In the genomic region with DNA sequence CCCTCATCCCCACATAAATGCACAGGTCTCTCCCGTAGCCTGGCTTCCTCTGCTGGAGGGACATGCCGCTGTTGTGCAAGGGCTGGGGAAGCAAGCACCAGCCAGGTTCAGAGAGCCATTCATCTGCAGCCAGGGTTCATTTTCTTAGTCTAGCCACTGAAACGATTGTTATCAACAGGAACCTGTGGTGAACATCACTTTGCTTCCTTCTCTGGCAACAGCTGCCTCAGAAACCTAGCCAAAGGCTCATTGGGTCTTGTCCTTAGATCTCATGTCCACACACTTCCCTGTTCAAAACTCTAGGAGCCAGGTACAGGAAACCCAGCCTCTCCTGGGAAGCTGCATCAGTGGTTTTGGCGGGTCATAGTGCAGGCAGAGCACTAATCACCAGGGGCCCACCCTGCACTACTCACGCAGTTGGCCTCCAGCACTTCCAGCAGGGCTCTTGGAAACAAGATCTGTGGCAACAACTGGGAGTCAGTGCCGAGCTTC, we compare ENCODE assay signal across 9 cellular contexts. TPM values are rescaled to one million over a fixed set of nuclear protein-coding genes. Genes with fewer than 3 reads are reported as not detected.
DNase-seq lines count a peak whose midpoint lies in the region; ATAC-seq, FAIRE-seq and TF ChIP-seq lines count a peak whose summit lies in the region.
"Had no signal": no experiment of that assay in that cellular context is flagged by ENCODE, and none has a peak within 500 bp of the region (broad histone marks: within the 10 kb centered on the region; RNA-seq: fewer than 3 reads in every experiment).

No MANE protein-coding gene starts in this region.

- H3K27ac Mint-ChIP-seq in activated T-helper 1 cell treated with anti-CD3 and anti-CD28 coated beads, Interleukin-12 subunit alpha, Interleukin-12 subunit beta, Interleukin-2, Interleukin-4 antibody, amounts not matched to agents 30 ng/mL and 10 ng/mL and 1 ng/mL, durations not matched to agents 14 hours and 24 hours and 36 hours: peak overlapping the region; percentile 92
- H3K27ac Mint-ChIP-seq: dendritic cell treated with granulocyte-macrophage colony-stimulating factor and Interleukin-4, amounts not matched to agents 40 ng/mL and 50 ng/mL, for 4 days had no signal

- peak overlapping the region in 1 of 3 donors; percentile 2 for H3K27ac ChIP-seq in right lobe of liver

- peaks cover 0 to 26% (median 7%) of the 10 kb centered on the region in 4 donors for H3K36me3 ChIP-seq in right lobe of liver

- H3K4me3 ChIP-seq in right lobe of liver: no peak overlapping the region

- 26% methylated on average over 4 of the region's 6 CpGs for WGBS in right lobe of liver (ENCODE audit: insufficient coverage, low coverage, low lambda C conversion rate, missing lambda C conversion rate)

- no peaks in the 10 kb centered on the region for H3K27me3 ChIP-seq in right lobe of liver

- peak; percentile 63 for ATAC-seq in GM19452 (IDR thresholded peaks at IDR 0.05; ENCODE audit: unreplicated experiment)
- peak; percentile 38 for ATAC-seq in HG03575 (IDR thresholded peaks at IDR 0.05; ENCODE audit: extremely low read depth, insufficient number of reproducible peaks, low FRiP score, unreplicated experiment)
- peak; percentile 81 to 91 (median 86) for ATAC-seq in right lobe of liver
- no peak for ATAC-seq in GM21526 (IDR thresholded peaks at IDR 0.05; ENCODE audit: low FRiP score, unreplicated experiment)

- no peak for TF ChIP-seq CTCF in right lobe of liver (IDR thresholded peaks at IDR 0.05)

- peaks cover 0 to 13% (median 5%) of the 10 kb centered on the region in 4 donors for H3K4me1 ChIP-seq in right lobe of liver

- H3K36me3 Mint-ChIP-seq in activated T-helper 1 cell treated with anti-CD3 and anti-CD28 coated beads, Interleukin-12 subunit alpha, Interleukin-12 subunit beta, Interleukin-2, Interleukin-4 antibody, amounts not matched to agents 30 ng/mL and 10 ng/mL and 1 ng/mL, durations not matched to agents 14 hours and 24 hours and 36 hours (ENCODE audit: low read depth): peaks cover 51% of the 10 kb centered on the region

- H3K9me3 Mint-ChIP-seq in activated T-helper 1 cell treated with anti-CD3 and anti-CD28 coated beads, Interleukin-12 subunit alpha, Interleukin-12 subunit beta, Interleukin-2, Interleukin-4 antibody, amounts not matched to agents 30 ng/mL and 10 ng/mL and 1 ng/mL, durations not matched to agents 14 hours and 24 hours and 36 hours: no peaks in the 10 kb centered on the region
- H3K9me3 Mint-ChIP-seq: dendritic cell treated with granulocyte-macrophage colony-stimulating factor and Interleukin-4, amounts not matched to agents 40 ng/mL and 50 ng/mL, for 4 days had no signal

- intact Hi-C loops in activated T-helper 1 cell treated with anti-CD3 and anti-CD28 coated beads, Interleukin-12 subunit alpha, Interleukin-12 subunit beta, Interleukin-2, Interleukin-4 antibody, amounts not matched to agents 30 ng/mL and 10 ng/mL and 1 ng/mL, durations not matched to agents 14 hours and 24 hours and 36 hours (cut with micrococcal nuclease): loop anchor here (5.0 kb wide), 1 partner anchor 840 kb away; no protein-coding TSS in a partner anchor
- intact Hi-C loops in right lobe of liver (cut with DNase I): no loop called here

- no peaks in the 10 kb centered on the region for H3K9me3 ChIP-seq in right lobe of liver

- TF ChIP-seq POLR2A in right lobe of liver (IDR thresholded peaks at IDR 0.05) (no peak), H54 (IDR thresholded peaks at IDR 0.05; ENCODE audit: low read depth, low read length) (no peak)

- DNase-seq in CD1c-positive myeloid dendritic cell (ENCODE audit: extremely low spot score): peak; percentile 24
- DNase-seq in activated T-helper 1 cell treated with anti-CD3 and anti-CD28 coated beads, Interleukin-12 subunit alpha, Interleukin-12 subunit beta, Interleukin-2, Interleukin-4 antibody, amounts not matched to agents 30 ng/mL and 10 ng/mL and 1 ng/mL, durations not matched to agents 14 hours and 24 hours and 36 hours (ENCODE audit: low spot score): peak; percentile 68
- peak in 1 of 3 donors; percentile 54 for DNase-seq in right lobe of liver
- no peak for DNase-seq in NAMALWA (ENCODE audit: low spot score)
- DNase-seq in H54 (ENCODE audit: insufficient read length, low spot score): no peak

- FAIRE-seq in H54 (lab: Jason Lieb, UNC): no peak

- H3K4me1 Mint-ChIP-seq in activated T-helper 1 cell treated with anti-CD3 and anti-CD28 coated beads, Interleukin-12 subunit alpha, Interleukin-12 subunit beta, Interleukin-2, Interleukin-4 antibody, amounts not matched to agents 30 ng/mL and 10 ng/mL and 1 ng/mL, durations not matched to agents 14 hours and 24 hours and 36 hours (ENCODE audit: low read depth): peaks cover 82% of the 10 kb centered on the region

- no peaks in the 10 kb centered on the region for H3K27me3 Mint-ChIP-seq in activated T-helper 1 cell treated with anti-CD3 and anti-CD28 coated beads, Interleukin-12 subunit alpha, Interleukin-12 subunit beta, Interleukin-2, Interleukin-4 antibody, amounts not matched to agents 30 ng/mL and 10 ng/mL and 1 ng/mL, durations not matched to agents 14 hours and 24 hours and 36 hours (ENCODE audit: insufficient read depth)
- H3K27me3 Mint-ChIP-seq: dendritic cell treated with granulocyte-macrophage colony-stimulating factor and Interleukin-4, amounts not matched to agents 40 ng/mL and 50 ng/mL, for 4 days had no signal

- peak overlapping the region; percentile 55 for H3K4me3 Mint-ChIP-seq in activated T-helper 1 cell treated with anti-CD3 and anti-CD28 coated beads, Interleukin-12 subunit alpha, Interleukin-12 subunit beta, Interleukin-2, Interleukin-4 antibody, amounts not matched to agents 30 ng/mL and 10 ng/mL and 1 ng/mL, durations not matched to agents 14 hours and 24 hours and 36 hours
- H3K4me3 Mint-ChIP-seq: dendritic cell treated with granulocyte-macrophage colony-stimulating factor and Interleukin-4, amounts not matched to agents 40 ng/mL and 50 ng/mL, for 4 days had no signal

RNA-seq across cellular contexts. Expression of gene OXNAD1, which starts 47.0 kb away (rescaled TPM):
- 29.5 and 31.1 TPM in 2 replicates for total RNA-seq in activated T-helper 1 cell treated with anti-CD3 and anti-CD28 coated beads, Interleukin-12 subunit alpha, Interleukin-12 subunit beta, Interleukin-2, Interleukin-4 antibody, amounts not matched to agents 30 ng/mL and 10 ng/mL and 1 ng/mL, durations not matched to agents 14 hours and 24 hours and 36 hours
- total RNA-seq in right lobe of liver: 10 to 100 TPM in 5 of 6 experiments, 1 to 10 TPM in 1; 8.1 to 27.2 (median 16.2) TPM

RNA-seq across cellular contexts. Expression of gene DPH3, which starts 47.3 kb away (rescaled TPM):
- total RNA-seq in activated T-helper 1 cell treated with anti-CD3 and anti-CD28 coated beads, Interleukin-12 subunit alpha, Interleukin-12 subunit beta, Interleukin-2, Interleukin-4 antibody, amounts not matched to agents 30 ng/mL and 10 ng/mL and 1 ng/mL, durations not matched to agents 14 hours and 24 hours and 36 hours: 28.1 and 36.6 TPM in 2 replicates
- total RNA-seq in right lobe of liver: 10 to 100 TPM in 5 of 6 experiments, 1 to 10 TPM in 1; 9.7 to 15.0 (median 12.9) TPM

Comparison
In these comparisons a context has a peak if more than half of its experiments do, and no peak if none do; other contexts are left out.
1. DNase-seq: peak in CD1c-positive myeloid dendritic cell (single experiment) and activated T-helper 1 cell treated with anti-CD3 and anti-CD28 coated beads, Interleukin-12 subunit alpha, Interleukin-12 subunit beta, Interleukin-2, Interleukin-4 antibody, amounts not matched to agents 30 ng/mL and 10 ng/mL and 1 ng/mL, durations not matched to agents 14 hours and 24 hours and 36 hours (single experiment); none in NAMALWA (single experiment) and H54 (single experiment).